9 cellular contexts compared by ENCODE assay signal in the genomic region with DNA sequence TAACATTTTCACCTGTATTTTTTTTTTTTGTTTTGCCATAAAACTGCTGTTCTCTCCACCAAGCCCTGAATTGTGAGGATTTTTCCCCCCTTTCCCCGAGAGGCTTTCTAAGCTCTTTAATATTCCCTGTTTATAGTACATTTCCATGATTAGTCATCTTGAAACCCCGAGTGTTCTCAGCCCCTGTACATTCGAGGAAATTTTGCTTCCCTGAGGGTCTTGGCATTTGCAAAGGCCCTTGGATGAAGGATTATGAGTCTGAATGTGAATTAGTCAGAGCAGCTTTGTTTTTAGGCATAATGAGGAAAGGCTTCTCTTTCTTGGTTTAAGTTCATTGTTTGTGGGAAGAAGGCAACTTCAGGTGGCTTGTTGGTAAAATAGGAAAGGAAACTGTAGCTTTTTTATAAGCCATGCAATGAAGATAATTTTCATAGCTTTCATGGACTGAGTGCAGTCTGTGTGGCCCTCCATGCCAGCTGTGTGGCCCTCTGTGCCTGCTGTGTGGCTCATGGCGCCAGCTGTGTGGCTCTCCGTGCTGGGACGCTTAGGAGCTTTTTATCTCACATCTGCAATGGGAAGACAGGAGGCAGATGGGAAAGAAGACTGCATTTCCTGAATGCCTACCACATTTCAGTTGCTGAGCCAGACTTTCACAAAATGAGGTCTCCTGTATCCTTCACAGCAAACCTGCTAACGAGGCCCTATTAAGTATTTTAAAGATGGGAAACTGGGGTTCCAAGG.
DNase-seq lines count a peak whose midpoint lies in the region; ATAC-seq, FAIRE-seq and TF ChIP-seq lines count a peak whose summit lies in the region.
"Had no signal": no experiment of that assay in that cellular context is flagged by ENCODE, and none has a peak within 500 bp of the region (broad histone marks: within the 10 kb centered on the region; RNA-seq: fewer than 3 reads in every experiment).

No MANE protein-coding gene starts in this region.

- no peak for ATAC-seq in CD4-positive, alpha-beta T cell (ENCODE audit: poor library complexity)
- no peak for ATAC-seq in GM18505 (IDR thresholded peaks at IDR 0.05; ENCODE audit: unreplicated experiment)

- H3K36me3 Mint-ChIP-seq in progenitor cell of endocrine pancreas (ENCODE audit: insufficient read depth): no peaks in the 10 kb centered on the region
- no peaks in the 10 kb centered on the region for H3K36me3 Mint-ChIP-seq in CD4-positive, alpha-beta T cell (ENCODE audit: low read depth)

- no peak overlapping the region for H3K9ac ChIP-seq in SK-N-MC (ENCODE audit: insufficient read length)

- H3K4me3 ChIP-seq in SK-N-MC (no peak overlapping the region), fibroblast of pulmonary artery (replicated peaks; ENCODE audit: low read depth, low read length) (no peak overlapping the region)

- peak overlapping the region; percentile 47; the same call in 1 of the 2 replicates for H3K27ac ChIP-seq in SK-N-MC
- no peak overlapping the region for H3K27ac ChIP-seq in CD4-positive, alpha-beta T cell (ENCODE audit: low read depth, low read length)

- no peak for TF ChIP-seq POLR2A in GM18505 (IDR thresholded peaks at IDR 0.05; ENCODE audit: borderline replicate concordance, extremely low read depth, insufficient read depth, insufficient read length)

- peak overlapping the region; percentile 34 for H3K4me3 Mint-ChIP-seq in progenitor cell of endocrine pancreas (ENCODE audit: low read depth)
- no peak overlapping the region for H3K4me3 Mint-ChIP-seq in CD4-positive, alpha-beta T cell

- DNase-seq in EL (peak; percentile 82), SK-N-MC (ENCODE audit: low read depth, low spot score) (no peak), fibroblast of pulmonary artery (ENCODE audit: low read depth) (peak; percentile 42), progenitor cell of endocrine pancreas (ENCODE audit: low spot score, unreplicated experiment) (no peak), HTR-8/SVneo (ENCODE audit: insufficient read length, low spot score) (no peak), NCI-H526 treated with DMSO at 0.1 percent for 48 hours (lab: John Stamatoyannopoulos, UW) (no peak)
- DNase-seq in CD4-positive, alpha-beta T cell: no peak
- DNase-seq: activated naive CD4-positive, alpha-beta T cell treated with Interleukin-2 at 50 U/mL for 16 hours had no signal

- H3K27me3 Mint-ChIP-seq in progenitor cell of endocrine pancreas: no peaks in the 10 kb centered on the region
- peaks cover 82% of the 10 kb centered on the region for H3K27me3 Mint-ChIP-seq in CD4-positive, alpha-beta T cell

- peaks cover 31% of the 10 kb centered on the region for H3K27me3 ChIP-seq in CD4-positive, alpha-beta T cell (ENCODE audit: control insufficient read depth, insufficient read depth, low read length)

- intact Hi-C loops in CD4-positive, alpha-beta T cell (cut with DNase I, micrococcal nuclease): no loop called here

- H3K9me3 Mint-ChIP-seq in progenitor cell of endocrine pancreas (ENCODE audit: low read depth): no peaks in the 10 kb centered on the region
- H3K9me3 Mint-ChIP-seq in CD4-positive, alpha-beta T cell: no peaks in the 10 kb centered on the region

- H3K4me1 Mint-ChIP-seq in progenitor cell of endocrine pancreas (ENCODE audit: low read depth): peaks cover 93% of the 10 kb centered on the region
- no peaks in the 10 kb centered on the region for H3K4me1 Mint-ChIP-seq in CD4-positive, alpha-beta T cell (ENCODE audit: low read depth)

- H3K36me3 ChIP-seq in SK-N-MC (ENCODE audit: insufficient read depth, low read length): no peaks in the 10 kb centered on the region; the same call in 1 of the 2 replicates

- CTCF ChIA-PET in CD4-positive, alpha-beta T cell (lab: Charles Lee): no interaction called here

- POLR2A ChIA-PET in CD4-positive, alpha-beta T cell (lab: Charles Lee): no interaction called here

- FAIRE-seq in HTR-8/SVneo (lab: Jason Lieb, UNC): no peak

- TF ChIP-seq CTCF in fibroblast of pulmonary artery (IDR thresholded peaks at IDR 0.05; ENCODE audit: low read length, missing control alignments): no peak
- no peak for TF ChIP-seq CTCF in progenitor cell of endocrine pancreas (IDR thresholded peaks at IDR 0.05; ENCODE audit: unreplicated experiment)
- TF ChIP-seq CTCF in CD4-positive, alpha-beta T cell (IDR thresholded peaks at IDR 0.05): no peak

- H3K27ac Mint-ChIP-seq in progenitor cell of endocrine pancreas: peak overlapping the region; percentile 97
- H3K27ac Mint-ChIP-seq in CD4-positive, alpha-beta T cell: no peak overlapping the region

- H3K9me3 ChIP-seq in SK-N-MC (ENCODE audit: low read depth, low read length): no peaks in the 10 kb centered on the region
- no peaks in the 10 kb centered on the region for H3K9me3 ChIP-seq in CD4-positive, alpha-beta T cell (ENCODE audit: control insufficient read depth, low read length)

Comparison
In these comparisons a context has a peak if more than half of its experiments do, and no peak if none do; other contexts are left out.
1. DNase-seq: peak in EL (single experiment) and fibroblast of pulmonary artery (single experiment); none in SK-N-MC (single experiment), progenitor cell of endocrine pancreas (single experiment), CD4-positive, alpha-beta T cell (0 of 10), HTR-8/SVneo (single experiment) and NCI-H526 treated with DMSO at 0.1 percent for 48 hours (single experiment).